ENCODE assay signal across 2 cellular contexts in genomic region chr6:137808836-137809315, GRCh38.
TF ChIP-seq lines count a peak whose summit lies in the region.

No MANE protein-coding gene starts in this region.

TF ChIP-seq in A549, 52 proteins besides CTCF, POLR2A, EP300 and RAD21:
- TF ChIP-seq POLR2AphosphoS2 (conservative IDR thresholded peaks at IDR 0.05; ENCODE audit: low read length) (no peak), BHLHE40 (IDR thresholded peaks at IDR 0.05; ENCODE audit: low read depth, low read length) (no peak), FOSB (CRISPR knock-in tag; IDR thresholded peaks at IDR 0.05) (no peak), FOSL2 (IDR thresholded peaks at IDR 0.05) (no peak), FOSL2 (CRISPR knock-in tag; IDR thresholded peaks at IDR 0.05) (no peak), ZNF302 (CRISPR knock-in tag; IDR thresholded peaks at IDR 0.05) (no peak), JUNB (IDR thresholded peaks at IDR 0.05) (no peak), CBX2 (IDR thresholded peaks at IDR 0.05; ENCODE audit: borderline replicate concordance, low read depth) (no peak), HEYL (CRISPR knock-in tag; IDR thresholded peaks at IDR 0.05) (no peak), RCOR1 (IDR thresholded peaks at IDR 0.05; ENCODE audit: low read depth, low read length) (no peak), KDM5A (IDR thresholded peaks at IDR 0.05) (no peak), CBX8 (IDR thresholded peaks at IDR 0.05) (no peak), HES2 (IDR thresholded peaks at IDR 0.05) (no peak), RARB (CRISPR knock-in tag; IDR thresholded peaks at IDR 0.05) (no peak), MAZ (IDR thresholded peaks at IDR 0.05; ENCODE audit: borderline replicate concordance, low read depth, low read length) (no peak), NPAS2 (CRISPR knock-in tag; IDR thresholded peaks at IDR 0.05; ENCODE audit: borderline replicate concordance) (no peak), MAFK (IDR thresholded peaks at IDR 0.05; ENCODE audit: partially characterized antibody) (no peak), NFE2L2 (conservative IDR thresholded peaks at IDR 0.05; ENCODE audit: low read length) (no peak), EHMT2 (IDR thresholded peaks at IDR 0.05; ENCODE audit: low read depth) (no peak)
- TF ChIP-seq, protein P1, sequence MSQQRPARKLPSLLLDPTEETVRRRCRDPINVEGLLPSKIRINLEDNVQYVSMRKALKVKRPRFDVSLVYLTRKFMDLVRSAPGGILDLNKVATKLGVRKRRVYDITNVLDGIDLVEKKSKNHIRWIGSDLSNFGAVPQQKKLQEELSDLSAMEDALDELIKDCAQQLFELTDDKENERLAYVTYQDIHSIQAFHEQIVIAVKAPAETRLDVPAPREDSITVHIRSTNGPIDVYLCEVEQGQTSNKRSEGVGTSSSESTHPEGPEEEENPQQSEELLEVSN (IDR thresholded peaks at IDR 0.05; ENCODE audit: borderline replicate concordance, low read depth) = no peak
- TF ChIP-seq, protein P2, sequence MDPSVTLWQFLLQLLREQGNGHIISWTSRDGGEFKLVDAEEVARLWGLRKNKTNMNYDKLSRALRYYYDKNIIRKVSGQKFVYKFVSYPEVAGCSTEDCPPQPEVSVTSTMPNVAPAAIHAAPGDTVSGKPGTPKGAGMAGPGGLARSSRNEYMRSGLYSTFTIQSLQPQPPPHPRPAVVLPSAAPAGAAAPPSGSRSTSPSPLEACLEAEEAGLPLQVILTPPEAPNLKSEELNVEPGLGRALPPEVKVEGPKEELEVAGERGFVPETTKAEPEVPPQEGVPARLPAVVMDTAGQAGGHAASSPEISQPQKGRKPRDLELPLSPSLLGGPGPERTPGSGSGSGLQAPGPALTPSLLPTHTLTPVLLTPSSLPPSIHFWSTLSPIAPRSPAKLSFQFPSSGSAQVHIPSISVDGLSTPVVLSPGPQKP (IDR thresholded peaks at IDR 0.05; ENCODE audit: low read depth, low read length) = no peak

TF ChIP-seq in GM23338, 12 proteins besides CTCF, POLR2A, EP300 and RAD21:
- TF ChIP-seq POLR2AphosphoS5 (IDR thresholded peaks at IDR 0.05; ENCODE audit: low read depth) (no peak), CREB1 (CRISPR knock-in tag; IDR thresholded peaks at IDR 0.05; ENCODE audit: low read depth) (no peak), EZH2 (IDR thresholded peaks at IDR 0.05; ENCODE audit: low read depth, unreplicated experiment) (no peak), NANOG (IDR thresholded peaks at IDR 0.05; ENCODE audit: borderline replicate concordance) (no peak), ZNF462 (CRISPR knock-in tag; IDR thresholded peaks at IDR 0.05) (no peak), STAT1 (IDR thresholded peaks at IDR 0.05; ENCODE audit: unreplicated experiment) (no peak), JUNB (IDR thresholded peaks at IDR 0.05; ENCODE audit: unreplicated experiment) (no peak), EZH2phosphoT487 (IDR thresholded peaks at IDR 0.05; ENCODE audit: unreplicated experiment) (no peak), ZNF331 (CRISPR knock-in tag; IDR thresholded peaks at IDR 0.05; ENCODE audit: low read depth) (no peak), ZNF114 (CRISPR knock-in tag; IDR thresholded peaks at IDR 0.05) (no peak), ETS1 (IDR thresholded peaks at IDR 0.05) (no peak)
- TF ChIP-seq, protein P3, sequence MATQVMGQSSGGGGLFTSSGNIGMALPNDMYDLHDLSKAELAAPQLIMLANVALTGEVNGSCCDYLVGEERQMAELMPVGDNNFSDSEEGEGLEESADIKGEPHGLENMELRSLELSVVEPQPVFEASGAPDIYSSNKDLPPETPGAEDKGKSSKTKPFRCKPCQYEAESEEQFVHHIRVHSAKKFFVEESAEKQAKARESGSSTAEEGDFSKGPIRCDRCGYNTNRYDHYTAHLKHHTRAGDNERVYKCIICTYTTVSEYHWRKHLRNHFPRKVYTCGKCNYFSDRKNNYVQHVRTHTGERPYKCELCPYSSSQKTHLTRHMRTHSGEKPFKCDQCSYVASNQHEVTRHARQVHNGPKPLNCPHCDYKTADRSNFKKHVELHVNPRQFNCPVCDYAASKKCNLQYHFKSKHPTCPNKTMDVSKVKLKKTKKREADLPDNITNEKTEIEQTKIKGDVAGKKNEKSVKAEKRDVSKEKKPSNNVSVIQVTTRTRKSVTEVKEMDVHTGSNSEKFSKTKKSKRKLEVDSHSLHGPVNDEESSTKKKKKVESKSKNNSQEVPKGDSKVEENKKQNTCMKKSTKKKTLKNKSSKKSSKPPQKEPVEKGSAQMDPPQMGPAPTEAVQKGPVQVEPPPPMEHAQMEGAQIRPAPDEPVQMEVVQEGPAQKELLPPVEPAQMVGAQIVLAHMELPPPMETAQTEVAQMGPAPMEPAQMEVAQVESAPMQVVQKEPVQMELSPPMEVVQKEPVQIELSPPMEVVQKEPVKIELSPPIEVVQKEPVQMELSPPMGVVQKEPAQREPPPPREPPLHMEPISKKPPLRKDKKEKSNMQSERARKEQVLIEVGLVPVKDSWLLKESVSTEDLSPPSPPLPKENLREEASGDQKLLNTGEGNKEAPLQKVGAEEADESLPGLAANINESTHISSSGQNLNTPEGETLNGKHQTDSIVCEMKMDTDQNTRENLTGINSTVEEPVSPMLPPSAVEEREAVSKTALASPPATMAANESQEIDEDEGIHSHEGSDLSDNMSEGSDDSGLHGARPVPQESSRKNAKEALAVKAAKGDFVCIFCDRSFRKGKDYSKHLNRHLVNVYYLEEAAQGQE (IDR thresholded peaks at IDR 0.05; ENCODE audit: unreplicated experiment) = no peak
